In the genomic region with DNA sequence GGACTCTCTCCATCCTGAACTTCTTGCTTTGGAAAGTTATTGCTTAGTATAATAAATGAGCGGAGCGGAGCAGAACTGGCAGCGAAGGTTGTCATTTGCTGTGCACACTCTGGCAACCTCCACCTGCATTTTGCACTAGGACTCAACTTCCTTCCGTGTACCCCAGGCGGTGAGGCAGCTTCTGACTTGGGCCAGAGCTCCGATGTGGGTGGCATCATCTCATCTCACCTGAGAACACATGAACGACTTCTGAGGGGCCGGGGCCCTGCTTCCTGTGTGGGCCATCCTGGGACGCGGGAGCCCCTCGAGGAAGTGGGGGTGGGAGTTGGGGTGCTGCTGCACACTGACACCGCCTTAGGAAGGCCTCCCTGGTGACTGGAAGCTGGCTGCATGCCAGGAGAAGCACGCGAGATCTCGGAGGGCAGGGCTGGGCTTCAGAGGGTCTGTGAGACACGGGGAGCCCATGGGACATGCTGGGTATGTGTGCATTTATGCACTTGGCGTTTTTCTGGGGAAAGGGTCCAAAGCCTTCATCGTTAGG, we compare ENCODE assay signal across 28 cellular contexts. TPM values are rescaled to one million over a fixed set of nuclear protein-coding genes. Genes with fewer than 3 reads are reported as not detected.
DNase-seq lines count a peak whose midpoint lies in the region; ATAC-seq and TF ChIP-seq lines count a peak whose summit lies in the region.
"Had no signal": no experiment of that assay in that cellular context is flagged by ENCODE, and none has a peak within 500 bp of the region (broad histone marks: within the 10 kb centered on the region; RNA-seq: fewer than 3 reads in every experiment).

No MANE protein-coding gene starts in this region.

- no peak overlapping the region for H3K27ac Mint-ChIP-seq in endodermal cell
- H3K27ac Mint-ChIP-seq in osteocyte (ENCODE audit: unreplicated experiment): no peak overlapping the region
- H3K27ac Mint-ChIP-seq: H9, memory B cell had no signal

- intact Hi-C loops in A673 (cut with micrococcal nuclease; ENCODE audit: unreplicated experiment): no loop called here

- no peaks in the 10 kb centered on the region for H3K27me3 ChIP-seq in A673 (replicated peaks; ENCODE audit: insufficient read depth, low read depth, low read length, poor library complexity)
- H3K27me3 ChIP-seq in BLaER1: no peaks in the 10 kb centered on the region
- H3K27me3 ChIP-seq in endodermal cell (ENCODE audit: control insufficient read depth, insufficient read depth, low read length, poor library complexity, severe bottlenecking): no peaks in the 10 kb centered on the region
- H3K27me3 ChIP-seq in effector memory CD4-positive, alpha-beta T cell (replicated peaks; ENCODE audit: control insufficient read depth, insufficient read depth, low read length, poor library complexity, severe bottlenecking): peaks cover 1% of the 10 kb centered on the region
- H3K27me3 ChIP-seq: hepatocyte, sigmoid colon, tibial artery had no signal

- CTCF ChIA-PET in A673 (lab: Charles Lee): no interaction called here

- H4K20me1 ChIP-seq in BLaER1: no peaks in the 10 kb centered on the region

- H3K9ac ChIP-seq in BLaER1 (no peak overlapping the region), endodermal cell (ENCODE audit: extremely low read depth, low read length, poor library complexity, severe bottlenecking) (no peak overlapping the region)

- no peaks in the 10 kb centered on the region for H3K36me3 ChIP-seq in A673 (ENCODE audit: insufficient read depth, low read length, poor library complexity, severe bottlenecking)
- no peaks in the 10 kb centered on the region for H3K36me3 ChIP-seq in BLaER1
- H3K36me3 ChIP-seq in endodermal cell (ENCODE audit: control insufficient read depth, insufficient read depth, low read length): no peaks in the 10 kb centered on the region
- no peaks in the 10 kb centered on the region for H3K36me3 ChIP-seq in effector memory CD4-positive, alpha-beta T cell (ENCODE audit: control insufficient read depth, insufficient read depth, low read length)
- H3K36me3 ChIP-seq: neutrophil, prostate gland, sigmoid colon, tibial artery had no signal

- peak overlapping the region; percentile 34 for H3K4me2 ChIP-seq in BLaER1
- H3K4me2 ChIP-seq: hepatocyte had no signal

- TF ChIP-seq CTCF in A673 (conservative IDR thresholded peaks at IDR 0.05; ENCODE audit: low read depth, low read length) (no peak), endodermal cell (conservative IDR thresholded peaks at IDR 0.05) (no peak), osteocyte (IDR thresholded peaks at IDR 0.05) (no peak)

- ATAC-seq in GM18517 (IDR thresholded peaks at IDR 0.05; ENCODE audit: unreplicated experiment) (no peak), GM18867 (IDR thresholded peaks at IDR 0.05; ENCODE audit: unreplicated experiment) (no peak)
- ATAC-seq: Panc1 had no signal

- H3K36me3 Mint-ChIP-seq in endodermal cell (ENCODE audit: low read depth) (no peaks in the 10 kb centered on the region), osteocyte (ENCODE audit: unreplicated experiment) (peaks cover 12% of the 10 kb centered on the region)
- H3K36me3 Mint-ChIP-seq: brain, memory B cell had no signal

- H3K4me1 ChIP-seq in A673 (ENCODE audit: insufficient read depth, low read length, poor library complexity, severe bottlenecking) (peaks cover 13% of the 10 kb centered on the region), BLaER1 (peaks cover 24% of the 10 kb centered on the region), endodermal cell (ENCODE audit: control insufficient read depth, insufficient read depth, low read length) (no peaks in the 10 kb centered on the region)
- H3K4me1 ChIP-seq in effector memory CD4-positive, alpha-beta T cell (ENCODE audit: control insufficient read depth, insufficient read depth, low read length, poor library complexity, severe bottlenecking): no peaks in the 10 kb centered on the region
- H3K4me1 ChIP-seq: prostate gland, sigmoid colon had no signal

- H3K4me1 Mint-ChIP-seq in endodermal cell (peaks cover 5% of the 10 kb centered on the region), osteocyte (ENCODE audit: unreplicated experiment) (peaks cover 22% of the 10 kb centered on the region)
- H3K4me1 Mint-ChIP-seq: brain, memory B cell had no signal

- BruUV-seq in A673 (replicated peaks; lab: Mats Ljungman, UMichigan): no TSS peak

- H3K27ac ChIP-seq in A673 (ENCODE audit: low read depth, low read length, poor library complexity, severe bottlenecking): peak overlapping the region; percentile 37
- no peak overlapping the region for H3K27ac ChIP-seq in BLaER1
- no peak overlapping the region for H3K27ac ChIP-seq in endodermal cell (ENCODE audit: low read depth, low read length)
- no peak overlapping the region for H3K27ac ChIP-seq in effector memory CD4-positive, alpha-beta T cell (ENCODE audit: insufficient read depth, low read length, poor library complexity, severe bottlenecking)
- H3K27ac ChIP-seq: C4-2B, dorsolateral prefrontal cortex, hepatocyte, neutrophil, prostate gland, sigmoid colon, tibial artery had no signal

- DNase-seq in A673 (ENCODE audit: low spot score) (no peak), endodermal cell (peak; percentile 24), osteocyte (ENCODE audit: extremely low spot score, unreplicated experiment) (peak; percentile 80)
- DNase-seq in effector memory CD4-positive, alpha-beta T cell: no peak
- DNase-seq: activated naive CD4-positive, alpha-beta T cell treated with anti-CD3 and anti-CD28 coated beads, Interleukin-2, amount 50 U/mL, for 16 hours; cerebellar nuclear complex; COR-L47; H9; Karpas-422; kidney glomerular epithelial cell; NCI-H1417; NCI-H2029 treated with DMSO at 0.1 percent for 48 hours; NCI-H226; SHP77; sigmoid colon; stimulated activated CD4-positive, alpha-beta T cell treated with anti-CD3 and anti-CD28 coated beads, Interleukin-4, amount 100 ng/mL, for 1 hour had no signal

- H3K4me3 Mint-ChIP-seq in endodermal cell: no peak overlapping the region
- H3K4me3 Mint-ChIP-seq in osteocyte (ENCODE audit: unreplicated experiment): no peak overlapping the region
- H3K4me3 Mint-ChIP-seq: brain, H9, memory B cell had no signal

- H3K27me3 Mint-ChIP-seq in endodermal cell (ENCODE audit: insufficient read depth): peaks cover 2% of the 10 kb centered on the region
- H3K27me3 Mint-ChIP-seq in osteocyte (ENCODE audit: unreplicated experiment): no peaks in the 10 kb centered on the region
- H3K27me3 Mint-ChIP-seq: brain had no signal

- POLR2A ChIA-PET in A673 (lab: Charles Lee; ENCODE audit: low non-redundant PET): no interaction called here

- no peak overlapping the region for H3K4me3 ChIP-seq in A673 (ENCODE audit: low read depth, low read length, poor library complexity, severe bottlenecking)
- no peak overlapping the region for H3K4me3 ChIP-seq in BLaER1
- H3K4me3 ChIP-seq in endodermal cell (ENCODE audit: low read length): no peak overlapping the region
- no peak overlapping the region for H3K4me3 ChIP-seq in effector memory CD4-positive, alpha-beta T cell (ENCODE audit: insufficient read depth, low read depth, low read length, poor library complexity, severe bottlenecking)
- H3K4me3 ChIP-seq: dorsolateral prefrontal cortex, hepatocyte, prostate gland, sigmoid colon, tibial artery had no signal

- peaks cover 12% of the 10 kb centered on the region for H3K9me3 ChIP-seq in A673 (ENCODE audit: low read depth, low read length, poor library complexity, severe bottlenecking)
- H3K9me3 ChIP-seq in BLaER1: 0 out of 2 replicates have a peak, but pooled peaks cover 3% of the 10 kb centered on the region
- H3K9me3 ChIP-seq in endodermal cell (ENCODE audit: control insufficient read depth, low read length): peaks cover 9% of the 10 kb centered on the region
- no peaks in the 10 kb centered on the region for H3K9me3 ChIP-seq in effector memory CD4-positive, alpha-beta T cell (ENCODE audit: control insufficient read depth, low read length)
- H3K9me3 ChIP-seq: neutrophil, prostate gland, sigmoid colon, tibial artery had no signal

- 85 to 88% methylated on average over 10 to 18 of the region's 18 CpGs for WGBS in endodermal cell (ENCODE audit: insufficient coverage in 1 of 2, insufficient read length in 1 of 2), 2 experiments

- H3K9me3 Mint-ChIP-seq in endodermal cell (peaks cover 12% of the 10 kb centered on the region), osteocyte (ENCODE audit: unreplicated experiment) (peaks cover 11% of the 10 kb centered on the region)

RNA-seq across cellular contexts. Expression of a gene that starts 56.5 kb away (rescaled TPM):
- total RNA-seq in A673 (2021) (33.6 and 37.6 TPM in 2 replicates), endodermal cell (10 to 100 TPM; 65.3 to 76.6 TPM), osteocyte (1,552 and 1,672 TPM in 2 replicates)
- polyA plus RNA-seq in endodermal cell (2013, experiment 1 of 2): 47.5 TPM
- 53.7 TPM for polyA plus RNA-seq in endodermal cell (2013, experiment 2 of 2)

Comparison
In these comparisons a context has a peak if more than half of its experiments do, and no peak if none do; other contexts are left out.
1. DNase-seq: peak in endodermal cell (single experiment) and osteocyte (single experiment); none in A673 (single experiment) and effector memory CD4-positive, alpha-beta T cell (0 of 3).
2. RNA of a gene that starts 56.5 kb away (total RNA-seq): 1,552 to 1,672 TPM in osteocyte; 65.3 to 76.6 TPM in endodermal cell and 33.6 to 37.6 TPM in A673; every median in the first group is over 10 times any median in the second.